8 cellular contexts compared by ENCODE assay signal in the genomic region with DNA sequence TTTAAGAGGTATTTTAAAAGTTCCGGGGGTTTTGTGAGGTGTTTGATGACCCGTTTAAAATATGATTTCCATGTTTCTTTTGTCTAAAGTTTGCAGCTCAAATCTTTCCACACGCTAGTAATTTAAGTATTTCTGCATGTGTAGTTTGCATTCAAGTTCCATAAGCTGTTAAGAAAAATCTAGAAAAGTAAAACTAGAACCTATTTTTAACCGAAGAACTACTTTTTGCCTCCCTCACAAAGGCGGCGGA. TPM values are rescaled to one million over a fixed set of nuclear protein-coding genes. Genes with fewer than 3 reads are reported as not detected.
DNase-seq lines count a peak whose midpoint lies in the region; ATAC-seq and TF ChIP-seq lines count a peak whose summit lies in the region.

No MANE protein-coding gene starts in this region.

- H3K4me3 Mint-ChIP-seq in endodermal cell (no peak overlapping the region), neural progenitor cell (no peak overlapping the region)
- H3K4me3 Mint-ChIP-seq in activated naive CD4-positive, alpha-beta T cell treated with anti-CD3 and anti-CD28 coated beads, Interleukin-2, amount 10 ng/mL, durations not matched to agents 7 days and 5 days = no peak overlapping the region

- H3K27me3 Mint-ChIP-seq in endodermal cell (ENCODE audit: insufficient read depth) (no peaks in the 10 kb centered on the region), neural progenitor cell (ENCODE audit: insufficient read depth, low read depth) (peaks cover 14% of the 10 kb centered on the region)
- H3K27me3 Mint-ChIP-seq in activated naive CD4-positive, alpha-beta T cell treated with anti-CD3 and anti-CD28 coated beads, Interleukin-2, amount 10 ng/mL, durations not matched to agents 7 days and 5 days = peaks cover 4% of the 10 kb centered on the region

- 0 to 2% methylated on average over 3 to 5 of the region's 6 CpGs for WGBS in endodermal cell (ENCODE audit: insufficient coverage in 1 of 2, insufficient read length in 1 of 2), 2 experiments

- no peaks in the 10 kb centered on the region for H3K9me2 ChIP-seq in Loucy (replicated peaks; ENCODE audit: low read depth, low read length)

- H3K9me3 ChIP-seq in AG04450 (ENCODE audit: control insufficient read depth, insufficient read depth, low read length) = no peaks in the 10 kb centered on the region; the same call in 1 of the 2 replicates
- no peaks in the 10 kb centered on the region for H3K9me3 ChIP-seq in Loucy (ENCODE audit: insufficient read depth, low read depth, low read length)
- H3K9me3 ChIP-seq in endodermal cell (ENCODE audit: control insufficient read depth, low read length) = no peaks in the 10 kb centered on the region
- H3K9me3 ChIP-seq in neural progenitor cell (ENCODE audit: low read depth) = no peaks in the 10 kb centered on the region

- H3K4me1 ChIP-seq in Loucy (ENCODE audit: insufficient read depth, low read length, poor library complexity, severe bottlenecking) (peaks cover 37% of the 10 kb centered on the region), endodermal cell (ENCODE audit: control insufficient read depth, insufficient read depth, low read length) (no peaks in the 10 kb centered on the region), neural progenitor cell (peaks cover 16% of the 10 kb centered on the region)

- H3K9ac ChIP-seq in Loucy (ENCODE audit: low read depth, low read length, poor library complexity, severe bottlenecking) = peak overlapping the region; percentile 100
- peak overlapping the region; percentile 100 for H3K9ac ChIP-seq in endodermal cell (ENCODE audit: extremely low read depth, low read length, poor library complexity, severe bottlenecking)
- peak overlapping the region; percentile 100 for H3K9ac ChIP-seq in neural progenitor cell

- peak overlapping the region; percentile 98 for H3K27ac ChIP-seq in AG04450 (ENCODE audit: low read depth, low read length)
- H3K27ac ChIP-seq in endodermal cell (ENCODE audit: low read depth, low read length) = peak overlapping the region; percentile 99
- H3K27ac ChIP-seq in neural progenitor cell = peak overlapping the region; percentile 100

- no peaks in the 10 kb centered on the region for H3K27me3 ChIP-seq in AG04450 (ENCODE audit: control insufficient read depth, insufficient read depth, low read length)
- peaks cover 49% of the 10 kb centered on the region for H3K27me3 ChIP-seq in Loucy (ENCODE audit: insufficient read depth, low read length, poor library complexity, severe bottlenecking)
- no peaks in the 10 kb centered on the region for H3K27me3 ChIP-seq in endodermal cell (ENCODE audit: control insufficient read depth, insufficient read depth, low read length, poor library complexity, severe bottlenecking)
- H3K27me3 ChIP-seq in neural progenitor cell = no peaks in the 10 kb centered on the region

- H3F3A ChIP-seq in Loucy (ENCODE audit: low read depth) (peaks cover 33% of the 10 kb centered on the region), neural progenitor cell (ENCODE audit: low read depth) (peaks cover 71% of the 10 kb centered on the region)

- peaks cover 35% of the 10 kb centered on the region for H3K36me3 ChIP-seq in Loucy (ENCODE audit: insufficient read depth, low read length)
- H3K36me3 ChIP-seq in endodermal cell (ENCODE audit: control insufficient read depth, insufficient read depth, low read length) = peaks cover 39% of the 10 kb centered on the region
- H3K36me3 ChIP-seq in neural progenitor cell = peaks cover 45% of the 10 kb centered on the region

- no peak overlapping the region for H2AFZ ChIP-seq in Loucy (ENCODE audit: low read length)
- H2AFZ ChIP-seq in neural progenitor cell (replicated peaks) = peak overlapping the region; percentile 75

- TF ChIP-seq CTCF in AG04450 (IDR thresholded peaks at IDR 0.05; ENCODE audit: low read depth, low read length) = no peak
- no peak for TF ChIP-seq CTCF in Loucy (conservative IDR thresholded peaks at IDR 0.05; ENCODE audit: low read length)
- no peak for TF ChIP-seq CTCF in endodermal cell (conservative IDR thresholded peaks at IDR 0.05)
- no peak for TF ChIP-seq CTCF in neural progenitor cell (IDR thresholded peaks at IDR 0.05)

- peaks cover 19% of the 10 kb centered on the region for H3K4me1 Mint-ChIP-seq in endodermal cell
- peaks cover 26% of the 10 kb centered on the region for H3K4me1 Mint-ChIP-seq in neural progenitor cell
- peaks cover 25% of the 10 kb centered on the region for H3K4me1 Mint-ChIP-seq in activated naive CD4-positive, alpha-beta T cell treated with anti-CD3 and anti-CD28 coated beads, Interleukin-2, amount 10 ng/mL, durations not matched to agents 7 days and 5 days

- H4K20me1 ChIP-seq in Loucy (ENCODE audit: insufficient read depth, low read length, poor library complexity, severe bottlenecking) (peaks cover 45% of the 10 kb centered on the region), neural progenitor cell (ENCODE audit: low read depth) (peaks cover 47% of the 10 kb centered on the region)

- POLR2A ChIA-PET in AG04450 (lab: Yijun Ruan, JAX) = interaction anchor here (0.6 to 21.9 kb wide), 21 partner anchors 9 to 629 kb away, joined by 3 to 999 read pairs (median 8); a partner anchor contains a TSS

- DNase-seq in AG04450 (ENCODE audit: low read depth, low spot score) (no peak), endodermal cell (no peak), neural progenitor cell (ENCODE audit: low spot score) (no peak), NCI-H1105 (lab: John Stamatoyannopoulos, UW) (no peak), NCI-H2171 (lab: John Stamatoyannopoulos, UW) (no peak)
- DNase-seq in activated naive CD4-positive, alpha-beta T cell treated with anti-CD3 and anti-CD28 coated beads, Interleukin-2, amount 10 ng/mL, durations not matched to agents 7 days and 5 days = no peak

- H3K9me3 Mint-ChIP-seq in endodermal cell (no peaks in the 10 kb centered on the region), neural progenitor cell (peaks cover 4% of the 10 kb centered on the region)
- no peaks in the 10 kb centered on the region for H3K9me3 Mint-ChIP-seq in activated naive CD4-positive, alpha-beta T cell treated with anti-CD3 and anti-CD28 coated beads, Interleukin-2, amount 10 ng/mL, durations not matched to agents 7 days and 5 days

- H3K4me3 ChIP-seq in AG04450 (ENCODE audit: low read depth, low read length) (peak overlapping the region; percentile 97), Loucy (ENCODE audit: low read length, poor library complexity, severe bottlenecking) (peak overlapping the region; percentile 95), endodermal cell (ENCODE audit: low read length) (peak overlapping the region; percentile 97), neural progenitor cell (peak overlapping the region; percentile 93)

- H3K36me3 Mint-ChIP-seq in endodermal cell (ENCODE audit: low read depth) = peaks cover 3% of the 10 kb centered on the region
- H3K36me3 Mint-ChIP-seq in neural progenitor cell = peaks cover 2% of the 10 kb centered on the region
- peaks cover 4% of the 10 kb centered on the region for H3K36me3 Mint-ChIP-seq in activated naive CD4-positive, alpha-beta T cell treated with anti-CD3 and anti-CD28 coated beads, Interleukin-2, amount 10 ng/mL, durations not matched to agents 7 days and 5 days

- H3K79me2 ChIP-seq in Loucy (ENCODE audit: insufficient read depth, low read length) = peaks cover 78% of the 10 kb centered on the region
- peaks cover 97% of the 10 kb centered on the region for H3K79me2 ChIP-seq in neural progenitor cell (ENCODE audit: low read depth)

- CTCF ChIA-PET in AG04450 (lab: Charles Lee) = interaction anchor here (0.7 to 4.5 kb wide), 7 partner anchors 10 to 223 kb away, joined by 3 to 18 read pairs (median 6); no protein-coding TSS in a partner anchor
- CTCF ChIA-PET in activated naive CD4-positive, alpha-beta T cell treated with anti-CD3 and anti-CD28 coated beads, Interleukin-2, amount 10 ng/mL, durations not matched to agents 7 days and 5 days (lab: Charles Lee) = interaction anchor here (0.8 to 4.9 kb wide), 5 partner anchors 22 to 82 kb away, joined by 4 to 53 read pairs (median 11); a partner anchor contains a TSS

- H3K27ac Mint-ChIP-seq in endodermal cell = no peak overlapping the region
- no peak overlapping the region for H3K27ac Mint-ChIP-seq in neural progenitor cell
- no peak overlapping the region for H3K27ac Mint-ChIP-seq in activated naive CD4-positive, alpha-beta T cell treated with anti-CD3 and anti-CD28 coated beads, Interleukin-2, amount 10 ng/mL, durations not matched to agents 7 days and 5 days

- no peak for ATAC-seq in HG03520 (IDR thresholded peaks at IDR 0.05; ENCODE audit: unreplicated experiment)

- H3K4me2 ChIP-seq in Loucy (ENCODE audit: low read depth, low read length, poor library complexity, severe bottlenecking) = peak overlapping the region; percentile 98
- H3K4me2 ChIP-seq in neural progenitor cell = peak overlapping the region; percentile 98

RNA-seq across cellular contexts. Expression of a gene that starts 0.2 kb away (rescaled TPM):
- polyA plus RNA-seq in AG04450 (2011; rRNA removed) = 1,149 and 1,465 TPM in 2 replicates
- polyA minus RNA-seq in AG04450 (2011; rRNA and poly(A)+ RNA removed) = 15,934 and 21,970 TPM in 2 replicates
- total RNA-seq in endodermal cell (1,000 to 10,000 TPM; 5,233 to 6,894 TPM), neural progenitor cell (ENCODE audit: low replicate concordance) (5,397 and 9,030 TPM in 2 replicates)
- 1,429 TPM for polyA plus RNA-seq in endodermal cell (2013, experiment 1 of 2)
- polyA plus RNA-seq in endodermal cell (2013, experiment 2 of 2) = 1,867 TPM

RNA-seq across cellular contexts. Expression of a gene that starts 26.2 kb away (rescaled TPM):
- polyA plus RNA-seq in AG04450 (2011; rRNA removed) = 60.9 and 90.0 TPM in 2 replicates
- polyA minus RNA-seq in AG04450 (2011; rRNA and poly(A)+ RNA removed) = 55.8 and 101 TPM in 2 replicates
- total RNA-seq in endodermal cell (10 to 100 TPM; 62.9 to 67.4 TPM), neural progenitor cell (ENCODE audit: low replicate concordance) (16.9 and 45.2 TPM in 2 replicates)
- polyA plus RNA-seq in endodermal cell (2013, experiment 1 of 2) = 54.0 TPM
- polyA plus RNA-seq in endodermal cell (2013, experiment 2 of 2) = 51.0 TPM

RNA-seq across cellular contexts. Expression of a gene that starts 59.5 kb away (rescaled TPM):
- polyA plus RNA-seq in AG04450 (2011; rRNA removed) = 25.3 and 49.2 TPM in 2 replicates
- 17.7 and 25.7 TPM in 2 replicates for polyA minus RNA-seq in AG04450 (2011; rRNA and poly(A)+ RNA removed)
- 10 to 100 TPM; 19.7 to 24.2 TPM for total RNA-seq in endodermal cell
- 23.3 TPM for polyA plus RNA-seq in endodermal cell (2013, experiment 1 of 2)
- 23.8 TPM for polyA plus RNA-seq in endodermal cell (2013, experiment 2 of 2)
- total RNA-seq in neural progenitor cell (ENCODE audit: low replicate concordance) = 1.2 and 6.1 TPM in 2 replicates
